In genomic region chr4:2047781-2048581, GRCh38 we compare ENCODE assay signal across 12 cellular contexts. TPM values are rescaled to one million over a fixed set of nuclear protein-coding genes. Genes with fewer than 3 reads are reported as not detected.
DNase-seq lines count a peak whose midpoint lies in the region; ATAC-seq and TF ChIP-seq lines count a peak whose summit lies in the region.
"Had no signal": no experiment of that assay in that cellular context is flagged by ENCODE, and none has a peak within 500 bp of the region (broad histone marks: within the 10 kb centered on the region; RNA-seq: fewer than 3 reads in every experiment).

No MANE protein-coding gene starts in this region.

- no peaks in the 10 kb centered on the region for H3K4me1 Mint-ChIP-seq in activated CD4-positive, alpha-beta memory T cell treated with anti-CD3 and anti-CD28 coated beads, Interleukin-2, amount 10 ng/mL, durations not matched to agents 7 days and 5 days
- peaks cover 1% of the 10 kb centered on the region for H3K4me1 Mint-ChIP-seq in activated CD4-positive, alpha-beta memory T cell treated with anti-CD3 and anti-CD28 coated beads for 36 hours (ENCODE audit: low read depth)
- no peaks in the 10 kb centered on the region for H3K4me1 Mint-ChIP-seq in osteocyte (ENCODE audit: unreplicated experiment)

- H3K27ac Mint-ChIP-seq in activated CD4-positive, alpha-beta memory T cell treated with anti-CD3 and anti-CD28 coated beads, Interleukin-2, amount 10 ng/mL, durations not matched to agents 7 days and 5 days, result no peak overlapping the region
- no peak overlapping the region for H3K27ac Mint-ChIP-seq in activated CD4-positive, alpha-beta memory T cell treated with anti-CD3 and anti-CD28 coated beads for 36 hours
- no peak overlapping the region for H3K27ac Mint-ChIP-seq in osteocyte (ENCODE audit: unreplicated experiment)

- no peak for ATAC-seq in GM18909 (IDR thresholded peaks at IDR 0.05; ENCODE audit: poor library complexity, unreplicated experiment)
- ATAC-seq in HG03280 (IDR thresholded peaks at IDR 0.05; ENCODE audit: unreplicated experiment), result no peak
- no peak for ATAC-seq in HG03095 (IDR thresholded peaks at IDR 0.05; ENCODE audit: unreplicated experiment)

- no peak for TF ChIP-seq CTCF in NB4 (IDR thresholded peaks at IDR 0.05; ENCODE audit: low read depth, low read length)
- no peak for TF ChIP-seq CTCF in osteocyte (IDR thresholded peaks at IDR 0.05)

- peak; percentile 15 for DNase-seq in activated CD4-positive, alpha-beta memory T cell treated with anti-CD3 and anti-CD28 coated beads, Interleukin-2, amount 10 ng/mL, durations not matched to agents 7 days and 5 days
- no peak for DNase-seq in activated CD4-positive, alpha-beta memory T cell treated with anti-CD3 and anti-CD28 coated beads for 36 hours
- peak; percentile 1 for DNase-seq in NB4 (ENCODE audit: low read depth)
- DNase-seq in islet precursor cell, result peak; percentile 45
- DNase-seq in osteocyte (ENCODE audit: extremely low spot score, unreplicated experiment), result peak; percentile 73
- DNase-seq: NCI-H1436 treated with DMSO at 0.1 percent for 48 hours, NCI-H2081 treated with DMSO at 0.1 percent for 48 hours, NCI-H524 had no signal

- TF ChIP-seq POLR2A in NB4 (IDR thresholded peaks at IDR 0.05; ENCODE audit: extremely low read depth, insufficient read length), result no peak

- H3K4me3 Mint-ChIP-seq in activated CD4-positive, alpha-beta memory T cell treated with anti-CD3 and anti-CD28 coated beads, Interleukin-2, amount 10 ng/mL, durations not matched to agents 7 days and 5 days, result no peak overlapping the region
- no peak overlapping the region for H3K4me3 Mint-ChIP-seq in activated CD4-positive, alpha-beta memory T cell treated with anti-CD3 and anti-CD28 coated beads for 36 hours
- H3K4me3 Mint-ChIP-seq in osteocyte (ENCODE audit: unreplicated experiment), result no peak overlapping the region

- peaks cover 22% of the 10 kb centered on the region for H3K27me3 Mint-ChIP-seq in activated CD4-positive, alpha-beta memory T cell treated with anti-CD3 and anti-CD28 coated beads, Interleukin-2, amount 10 ng/mL, durations not matched to agents 7 days and 5 days
- H3K27me3 Mint-ChIP-seq in activated CD4-positive, alpha-beta memory T cell treated with anti-CD3 and anti-CD28 coated beads for 36 hours, result peaks cover 18% of the 10 kb centered on the region
- peaks cover 32% of the 10 kb centered on the region for H3K27me3 Mint-ChIP-seq in osteocyte (ENCODE audit: unreplicated experiment)

- POLR2A ChIA-PET in activated CD4-positive, alpha-beta memory T cell treated with anti-CD3 and anti-CD28 coated beads, Interleukin-2, amount 10 ng/mL, durations not matched to agents 7 days and 5 days (lab: Charles Lee), result no interaction called here
- POLR2A ChIA-PET in activated CD4-positive, alpha-beta memory T cell treated with anti-CD3 and anti-CD28 coated beads for 36 hours (lab: Charles Lee), result no interaction called here

- H3K36me3 Mint-ChIP-seq in activated CD4-positive, alpha-beta memory T cell treated with anti-CD3 and anti-CD28 coated beads, Interleukin-2, amount 10 ng/mL, durations not matched to agents 7 days and 5 days (ENCODE audit: low read depth), result no peaks in the 10 kb centered on the region
- H3K36me3 Mint-ChIP-seq in activated CD4-positive, alpha-beta memory T cell treated with anti-CD3 and anti-CD28 coated beads for 36 hours, result no peaks in the 10 kb centered on the region
- no peaks in the 10 kb centered on the region for H3K36me3 Mint-ChIP-seq in osteocyte (ENCODE audit: unreplicated experiment)

- CTCF ChIA-PET in activated CD4-positive, alpha-beta memory T cell treated with anti-CD3 and anti-CD28 coated beads, Interleukin-2, amount 10 ng/mL, durations not matched to agents 7 days and 5 days (lab: Charles Lee), result no interaction called here
- CTCF ChIA-PET in activated CD4-positive, alpha-beta memory T cell treated with anti-CD3 and anti-CD28 coated beads for 36 hours (lab: Charles Lee), result no interaction called here

- H3K9me3 Mint-ChIP-seq in activated CD4-positive, alpha-beta memory T cell treated with anti-CD3 and anti-CD28 coated beads, Interleukin-2, amount 10 ng/mL, durations not matched to agents 7 days and 5 days, result no peaks in the 10 kb centered on the region
- no peaks in the 10 kb centered on the region for H3K9me3 Mint-ChIP-seq in activated CD4-positive, alpha-beta memory T cell treated with anti-CD3 and anti-CD28 coated beads for 36 hours
- no peaks in the 10 kb centered on the region for H3K9me3 Mint-ChIP-seq in osteocyte (ENCODE audit: unreplicated experiment)

- intact Hi-C loops in activated CD4-positive, alpha-beta memory T cell treated with anti-CD3 and anti-CD28 coated beads for 36 hours (cut with micrococcal nuclease), result no loop called here

- no peak overlapping the region for H3K4me3 ChIP-seq in NB4 (ENCODE audit: low read depth, low read length)

RNA-seq across cellular contexts. Expression of gene NAT8L, which starts 11.1 kb away (rescaled TPM):
- total RNA-seq in activated CD4-positive, alpha-beta memory T cell treated with anti-CD3 and anti-CD28 coated beads, Interleukin-2, amount 10 ng/mL, durations not matched to agents 7 days and 5 days, result under 1 TPM; 0.08 to 0.10 TPM
- total RNA-seq in activated CD4-positive, alpha-beta memory T cell treated with anti-CD3 and anti-CD28 coated beads for 36 hours, result under 1 TPM; 0.19 to 0.29 TPM
- 0.64 and 0.84 TPM in 2 replicates for total RNA-seq in osteocyte
- total RNA-seq: HT-29 had no signal

RNA-seq across cellular contexts. Expression of gene NELFA, which starts 39.2 kb away (rescaled TPM):
- total RNA-seq in activated CD4-positive, alpha-beta memory T cell treated with anti-CD3 and anti-CD28 coated beads, Interleukin-2, amount 10 ng/mL, durations not matched to agents 7 days and 5 days, result 10 to 100 TPM; 34.2 to 36.0 TPM
- total RNA-seq in activated CD4-positive, alpha-beta memory T cell treated with anti-CD3 and anti-CD28 coated beads for 36 hours, result 10 to 100 TPM; 39.5 to 41.5 TPM
- 32.5 and 37.8 TPM in 2 replicates for total RNA-seq in osteocyte
